19 cellular contexts compared by ENCODE assay signal in genomic region chr19:19630062-19630414, GRCh38.
"Had no signal": no experiment of that assay in that cellular context is flagged by ENCODE, and none has a peak within 500 bp of the region (broad histone marks: within the 10 kb centered on the region; RNA-seq: fewer than 3 reads in every experiment).

No MANE protein-coding gene starts in this region.

- H3K4me3 ChIP-seq: body of pancreas, cardiac muscle cell, heart right ventricle, lower lobe of right lung, sigmoid colon, smooth muscle cell, uterus had no signal

- H3K9me3 ChIP-seq: body of pancreas, heart right ventricle, lower lobe of right lung, sigmoid colon, uterus had no signal

- H3K27ac Mint-ChIP-seq: dendritic cell treated with granulocyte-macrophage colony-stimulating factor and Interleukin-4, amounts not matched to agents 40 ng/mL and 50 ng/mL, for 4 days; T-helper 1 cell treated with Interleukin-12 subunit alpha and Interleukin-12 subunit beta and Interleukin-4 antibody, amounts not matched to agents 30 μg/mL and 1 μg/mL, for 36 hours had no signal

- H3K4me3 Mint-ChIP-seq: activated naive CD4-positive, alpha-beta T cell treated with anti-CD3 and anti-CD28 coated beads, Interleukin-2, amount 10 ng/mL, durations not matched to agents 7 days and 5 days; dendritic cell treated with granulocyte-macrophage colony-stimulating factor and Interleukin-4, amounts not matched to agents 40 ng/mL and 50 ng/mL, for 4 days; T-helper 1 cell treated with Interleukin-12 subunit alpha and Interleukin-12 subunit beta and Interleukin-4 antibody, amounts not matched to agents 30 μg/mL and 1 μg/mL, for 36 hours had no signal

- H3K9me3 Mint-ChIP-seq: activated naive CD4-positive, alpha-beta T cell treated with anti-CD3 and anti-CD28 coated beads, Interleukin-2, amount 10 ng/mL, durations not matched to agents 7 days and 5 days; dendritic cell treated with granulocyte-macrophage colony-stimulating factor and Interleukin-4, amounts not matched to agents 40 ng/mL and 50 ng/mL, for 4 days; stimulated activated naive B cell treated with anti-CD40 and anti-IgM and Interleukin-4, amounts not matched to agents 10 μg/mL and 1 μg/mL and 100 μg/mL, for 72 hours; T-helper 1 cell treated with Interleukin-12 subunit alpha and Interleukin-12 subunit beta and Interleukin-4 antibody, amounts not matched to agents 30 μg/mL and 1 μg/mL, for 36 hours had no signal

- H3K27me3 Mint-ChIP-seq: stimulated activated naive B cell treated with anti-CD40 and anti-IgM and Interleukin-4, amounts not matched to agents 10 μg/mL and 1 μg/mL and 100 μg/mL, for 72 hours had no signal

- H3K4me2 ChIP-seq: smooth muscle cell had no signal

- H3K27me3 ChIP-seq: body of pancreas, cardiac muscle cell had no signal

- H3K36me3 ChIP-seq: uterus had no signal

- DNase-seq: activated CD4-positive, alpha-beta T cell treated with anti-CD3 and anti-CD28 coated beads for 48 hours; activated naive CD4-positive, alpha-beta T cell treated with anti-CD3 and anti-CD28 coated beads, Interleukin-2, amount 10 ng/mL, durations not matched to agents 7 days and 5 days; activated T-cell treated with anti-CD3 and anti-CD28 coated beads, Interleukin-2, amount 50 U/mL, for 1 hour; anterior cingulate cortex; body of pancreas; effector CD4-positive, alpha-beta T cell; erythroblast; foreskin fibroblast; heart right ventricle; lower lobe of right lung; mesendoderm; sigmoid colon; stimulated activated CD4-positive, alpha-beta T cell treated with anti-CD3 and anti-CD28 coated beads, Interleukin-15, amount 100 ng/mL, for 24 hours; stimulated activated naive B cell treated with anti-CD40 and anti-IgM and Interleukin-4, amounts not matched to agents 10 μg/mL and 1 μg/mL and 100 μg/mL, for 72 hours; uterus had no signal

- H3K27ac ChIP-seq: cardiac muscle cell, heart right ventricle, lower lobe of right lung, sigmoid colon, uterus had no signal
